In the genomic region with DNA sequence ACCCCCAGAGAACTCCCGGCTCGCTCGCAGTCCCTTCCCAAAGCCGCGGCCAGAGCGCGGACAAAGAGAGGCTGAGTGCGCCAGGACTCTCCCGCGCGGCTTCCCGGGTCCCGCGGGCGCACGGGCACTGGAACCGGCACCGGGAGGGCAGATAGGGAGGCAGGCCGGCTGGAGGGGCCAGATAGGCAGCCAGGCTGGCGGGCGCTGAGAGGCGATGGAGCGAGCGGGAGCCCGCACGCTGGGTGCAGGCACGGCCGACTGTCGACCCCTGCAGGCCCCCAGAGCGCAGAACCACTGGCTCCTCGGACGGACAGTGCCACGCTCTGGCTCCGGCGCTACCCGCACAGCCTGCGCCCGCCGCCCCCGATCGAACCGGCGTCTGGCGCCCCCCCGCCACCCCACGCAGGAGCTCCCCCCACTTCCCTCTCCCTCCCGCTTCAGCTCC, we compare ENCODE assay signal across 7 cellular contexts. TPM values are rescaled to one million over a fixed set of nuclear protein-coding genes. Genes with fewer than 3 reads are reported as not detected.
DNase-seq lines count a peak whose midpoint lies in the region; ATAC-seq and TF ChIP-seq lines count a peak whose summit lies in the region.

No MANE protein-coding gene starts in this region.

- H3K9me3 Mint-ChIP-seq in IgD-negative memory B cell: no peaks in the 10 kb centered on the region
- peaks cover 0 to 3% (median 0%) of the 10 kb centered on the region in 11 donors for H3K9me3 Mint-ChIP-seq in naive thymus-derived CD4-positive, alpha-beta T cell

- H3K27ac ChIP-seq in esophagus squamous epithelium (peak overlapping the region; percentile 93 to 99 (median 96)), tibial nerve (peak overlapping the region; percentile 58 to 90 (median 84))
- H3K27ac ChIP-seq in naive thymus-derived CD4-positive, alpha-beta T cell (ENCODE audit: low read depth, low read length): peak overlapping the region; percentile 78

- CTCF ChIA-PET in naive thymus-derived CD4-positive, alpha-beta T cell (lab: Charles Lee): interaction anchor here (1.3 kb wide), 1 partner anchor 26 kb away, joined by 3 read pairs; no protein-coding TSS in a partner anchor

- H3K4me3 Mint-ChIP-seq in IgD-negative memory B cell: peak overlapping the region; percentile 83 to 96 (median 90)
- H3K4me3 Mint-ChIP-seq in naive thymus-derived CD4-positive, alpha-beta T cell: peak overlapping the region; percentile 84 to 98 (median 90)

- H3K36me3 Mint-ChIP-seq in IgD-negative memory B cell: no peaks in the 10 kb centered on the region
- no peaks in the 10 kb centered on the region for H3K36me3 Mint-ChIP-seq in naive thymus-derived CD4-positive, alpha-beta T cell

- peak; percentile 14 for ATAC-seq in GM21423 (IDR thresholded peaks at IDR 0.05; ENCODE audit: unreplicated experiment)
- peak; percentile 17 for ATAC-seq in naive thymus-derived CD4-positive, alpha-beta T cell

- H3K4me3 ChIP-seq in WI38 (ENCODE audit: low read depth, low read length) (peak overlapping the region; percentile 83), esophagus squamous epithelium (peak overlapping the region; percentile 71 to 96 (median 94)), tibial nerve (peak overlapping the region; percentile 56 to 81 (median 70))
- H3K4me3 ChIP-seq in naive thymus-derived CD4-positive, alpha-beta T cell (ENCODE audit: low read length): peak overlapping the region; percentile 61

- H3K9me3 ChIP-seq in esophagus squamous epithelium (no peaks in the 10 kb centered on the region), tibial nerve (no peaks in the 10 kb centered on the region)
- no peaks in the 10 kb centered on the region for H3K9me3 ChIP-seq in naive thymus-derived CD4-positive, alpha-beta T cell (ENCODE audit: control insufficient read depth in 2 of 3, low read length in 3 of 3)

- POLR2A ChIA-PET in naive thymus-derived CD4-positive, alpha-beta T cell (lab: Charles Lee): interaction anchor here (0.9 to 1.0 kb wide), 2 partner anchors 13 to 55 kb away, joined by 3 read pairs; no protein-coding TSS in a partner anchor

- H3K27me3 Mint-ChIP-seq in IgD-negative memory B cell: no peaks in the 10 kb centered on the region
- H3K27me3 Mint-ChIP-seq in naive thymus-derived CD4-positive, alpha-beta T cell: no peaks in the 10 kb centered on the region

- DNase-seq in ELR (ENCODE audit: low read depth): peak; percentile 70
- DNase-seq in esophagus squamous epithelium (lab: John Stamatoyannopoulos, UW): no peak
- peak in 1 of 9 donors; percentile 12 for DNase-seq in naive thymus-derived CD4-positive, alpha-beta T cell
- DNase-seq in tibial nerve (ENCODE audit: low spot score in 2 of 2): peak in 1 of 2 donors; percentile 22

- intact Hi-C loops in esophagus squamous epithelium (cut with DNase I): loop anchor here (10.0 kb wide), 1 partner anchor 86 kb away; a partner anchor contains a TSS
- intact Hi-C loops in naive thymus-derived CD4-positive, alpha-beta T cell (cut with micrococcal nuclease): loop anchor here (1.0 to 10.0 kb wide), 10 partner anchors 39 to 1657 kb away; a partner anchor contains a TSS

- H3K27ac Mint-ChIP-seq in IgD-negative memory B cell: peak overlapping the region in 2 of 3 donors; percentile 67 to 95
- peak overlapping the region in 8 of 9 donors; percentile 31 to 92 (median 68) for H3K27ac Mint-ChIP-seq in naive thymus-derived CD4-positive, alpha-beta T cell

- no peak for TF ChIP-seq POLR2A in esophagus squamous epithelium (IDR thresholded peaks at IDR 0.05)
- no peak for TF ChIP-seq POLR2A in tibial nerve (IDR thresholded peaks at IDR 0.05)

- TF ChIP-seq CTCF in WI38 (IDR thresholded peaks at IDR 0.05; ENCODE audit: low read depth, low read length) (no peak), esophagus squamous epithelium (IDR thresholded peaks at IDR 0.05) (peak in 2 of 6 experiments; percentile 9 to 11), tibial nerve (IDR thresholded peaks at IDR 0.05) (peak in 3 of 5 experiments; percentile 9 to 23 (median 10))

- H3K4me1 Mint-ChIP-seq in IgD-negative memory B cell: peaks cover 20 to 23% (median 23%) of the 10 kb centered on the region in 3 donors
- H3K4me1 Mint-ChIP-seq in naive thymus-derived CD4-positive, alpha-beta T cell: peaks cover 16 to 40% (median 23%) of the 10 kb centered on the region in 7 donors

- H3K36me3 ChIP-seq in esophagus squamous epithelium (no peaks in the 10 kb centered on the region), tibial nerve (no peaks in the 10 kb centered on the region)
- H3K36me3 ChIP-seq in naive thymus-derived CD4-positive, alpha-beta T cell (ENCODE audit: control insufficient read depth in 2 of 3, insufficient read depth in 3 of 3, low read length in 3 of 3): no peaks in the 10 kb centered on the region

- H3K27me3 ChIP-seq in esophagus squamous epithelium (no peaks in the 10 kb centered on the region), tibial nerve (no peaks in the 10 kb centered on the region)
- no peaks in the 10 kb centered on the region for H3K27me3 ChIP-seq in naive thymus-derived CD4-positive, alpha-beta T cell (ENCODE audit: control insufficient read depth in 2 of 2, insufficient read depth in 2 of 2, low read length in 2 of 2)

- TF ChIP-seq EP300 in tibial nerve (IDR thresholded peaks at IDR 0.05): no peak

- 1% methylated on average over 15 of the region's 47 CpGs; no CpG with 5 or more reads in 1 of the 2 donors for WGBS in esophagus squamous epithelium, 2 donors
- 0% methylated on average over 9 of the region's 47 CpGs for WGBS in tibial nerve, 2 donors

- peaks cover 36 to 89% (median 52%) of the 10 kb centered on the region in 3 donors for H3K4me1 ChIP-seq in esophagus squamous epithelium
- H3K4me1 ChIP-seq in naive thymus-derived CD4-positive, alpha-beta T cell (ENCODE audit: control insufficient read depth in 2 of 2, insufficient read depth in 2 of 2, low read length in 2 of 2): peaks cover 0 to 7% of the 10 kb centered on the region in 2 donors
- H3K4me1 ChIP-seq in tibial nerve: peaks cover 0 to 39% (median 15%) of the 10 kb centered on the region in 4 donors

RNA-seq across cellular contexts. Expression of a gene that starts 0.6 kb away (rescaled TPM):
- 0.19 TPM for polyA plus RNA-seq in IgD-negative memory B cell
- total RNA-seq in esophagus squamous epithelium: 10 to 100 TPM; 10.4 to 40.0 (median 23.2) TPM
- 1 to 10 TPM in 1 of 5 experiments, under 1 TPM in 3, not detected in 1; 0.37 to 5.0 (median 0.53) TPM for total RNA-seq in naive thymus-derived CD4-positive, alpha-beta T cell
- under 1 TPM in 1 of 2 donors, not detected in 1; 0.26 TPM for polyA plus RNA-seq in naive thymus-derived CD4-positive, alpha-beta T cell
- 1 to 10 TPM in 1 of 4 donors, under 1 TPM in 3; 0.42 to 1.8 (median 0.83) TPM for total RNA-seq in tibial nerve

RNA-seq across cellular contexts. Expression of a gene that starts 39.2 kb away (rescaled TPM):
- 5.3 TPM for polyA plus RNA-seq in IgD-negative memory B cell
- 1 to 10 TPM; 3.0 to 7.3 (median 4.7) TPM for total RNA-seq in esophagus squamous epithelium
- total RNA-seq in naive thymus-derived CD4-positive, alpha-beta T cell: 1 to 10 TPM in 4 of 5 experiments, under 1 TPM in 1; 0.40 to 2.9 (median 1.6) TPM
- under 1 TPM in 1 of 2 donors, not detected in 1; 0.41 TPM for polyA plus RNA-seq in naive thymus-derived CD4-positive, alpha-beta T cell
- total RNA-seq in tibial nerve: 10 to 100 TPM in 1 of 4 donors, 1 to 10 TPM in 3; 5.4 to 18.8 (median 8.9) TPM

RNA-seq across cellular contexts. Expression of a gene that starts 51.6 kb away (rescaled TPM):
- 1.0 TPM for polyA plus RNA-seq in IgD-negative memory B cell
- 10 to 100 TPM; 38.9 to 59.3 (median 48.3) TPM for total RNA-seq in esophagus squamous epithelium
- total RNA-seq in naive thymus-derived CD4-positive, alpha-beta T cell: 10 to 100 TPM in 1 of 5 experiments, 1 to 10 TPM in 2, under 1 TPM in 2; 0.49 to 16.9 (median 1.6) TPM
- polyA plus RNA-seq in naive thymus-derived CD4-positive, alpha-beta T cell: not detected
- total RNA-seq in tibial nerve: 10 to 100 TPM; 15.5 to 49.8 (median 21.1) TPM

RNA-seq across cellular contexts. Expression of a gene that starts 55.9 kb away (rescaled TPM):
- polyA plus RNA-seq in IgD-negative memory B cell: 261 TPM
- total RNA-seq in esophagus squamous epithelium: 100 to 1,000 TPM in 3 of 4 donors, 10 to 100 TPM in 1; 70.1 to 169 (median 135) TPM
- 100 to 1,000 TPM in 2 of 5 experiments, 10 to 100 TPM in 3; 47.3 to 152 (median 69.3) TPM for total RNA-seq in naive thymus-derived CD4-positive, alpha-beta T cell
- polyA plus RNA-seq in naive thymus-derived CD4-positive, alpha-beta T cell: 100 to 1,000 TPM; 147 to 166 TPM
- total RNA-seq in tibial nerve: 100 to 1,000 TPM; 101 to 132 (median 113) TPM
